Comparison of ENCODE assay signal across 8 cellular contexts in the genomic region with DNA sequence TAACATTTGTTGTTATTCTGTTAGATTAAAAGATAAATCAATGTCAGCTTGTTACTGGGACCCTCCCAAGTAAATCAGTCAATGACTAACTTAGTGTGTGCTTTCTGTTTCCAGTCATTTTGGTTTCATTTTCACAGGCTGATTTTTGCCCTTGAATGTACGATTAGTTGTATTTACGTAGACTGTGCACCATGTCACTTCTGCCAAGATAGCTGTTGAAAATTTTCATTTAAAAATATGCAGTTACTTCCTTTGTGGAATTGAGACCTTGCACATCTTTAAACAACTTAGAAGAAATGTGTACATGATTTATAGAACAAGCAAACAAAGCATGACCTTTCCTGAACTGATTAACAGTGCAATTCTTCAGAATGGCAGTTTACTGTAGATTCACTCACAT.
DNase-seq lines count a peak whose midpoint lies in the region; ATAC-seq and FAIRE-seq lines count a peak whose summit lies in the region.

No MANE protein-coding gene starts in this region.

- ATAC-seq in GM18498 (IDR thresholded peaks at IDR 0.05; ENCODE audit: unreplicated experiment): peak; percentile 88
- ATAC-seq in HG02571 (IDR thresholded peaks at IDR 0.05; ENCODE audit: unreplicated experiment): peak; percentile 64
- ATAC-seq in HG03025 (IDR thresholded peaks at IDR 0.05; ENCODE audit: low FRiP score, unreplicated experiment): no peak

- H3K9me3 Mint-ChIP-seq in activated T-helper 2 cell treated with anti-CD3 and anti-CD28 coated beads, Interferon-gamma antibody, Interleukin-2, Interleukin-4, amounts not matched to agents 10 μg/mL and 5 μg/mL and 100 μg/mL, durations not matched to agents 14 hours and 24 hours and 36 hours: no peaks in the 10 kb centered on the region

- no peak overlapping the region for H3K4me3 Mint-ChIP-seq in activated T-helper 2 cell treated with anti-CD3 and anti-CD28 coated beads, Interferon-gamma antibody, Interleukin-2, Interleukin-4, amounts not matched to agents 10 μg/mL and 5 μg/mL and 100 μg/mL, durations not matched to agents 14 hours and 24 hours and 36 hours (ENCODE audit: low read depth)

- H3K27ac ChIP-seq in substantia nigra (ENCODE audit: low read depth, low read length, poor library complexity, severe bottlenecking): no peak overlapping the region

- DNase-seq in RCC 7860 (ENCODE audit: low spot score) (peak; percentile 13), lung microvascular endothelial cell (ENCODE audit: low read depth in 2 of 2) (peak; percentile 70 to 86), substantia nigra (lab: John Stamatoyannopoulos, UW) (no peak)
- no peak for DNase-seq in activated T-helper 2 cell treated with anti-CD3 and anti-CD28 coated beads, Interferon-gamma antibody, Interleukin-2, Interleukin-4, amounts not matched to agents 10 μg/mL and 5 μg/mL and 100 μg/mL, durations not matched to agents 14 hours and 24 hours and 36 hours (ENCODE audit: low spot score)
- DNase-seq in activated CD4-positive, alpha-beta T cell treated with anti-CD3 and anti-CD28 coated beads, Interleukin-2, amount 50 U/mL, for 48 hours: no peak

- FAIRE-seq in RCC 7860 (lab: Jason Lieb, UNC): no peak

- H3K27ac Mint-ChIP-seq in activated T-helper 2 cell treated with anti-CD3 and anti-CD28 coated beads, Interferon-gamma antibody, Interleukin-2, Interleukin-4, amounts not matched to agents 10 μg/mL and 5 μg/mL and 100 μg/mL, durations not matched to agents 14 hours and 24 hours and 36 hours: no peak overlapping the region

- H3K4me1 Mint-ChIP-seq in activated T-helper 2 cell treated with anti-CD3 and anti-CD28 coated beads, Interferon-gamma antibody, Interleukin-2, Interleukin-4, amounts not matched to agents 10 μg/mL and 5 μg/mL and 100 μg/mL, durations not matched to agents 14 hours and 24 hours and 36 hours (ENCODE audit: low read depth): no peaks in the 10 kb centered on the region

- no peaks in the 10 kb centered on the region for H3K36me3 Mint-ChIP-seq in activated T-helper 2 cell treated with anti-CD3 and anti-CD28 coated beads, Interferon-gamma antibody, Interleukin-2, Interleukin-4, amounts not matched to agents 10 μg/mL and 5 μg/mL and 100 μg/mL, durations not matched to agents 14 hours and 24 hours and 36 hours (ENCODE audit: low read depth)

- no peaks in the 10 kb centered on the region for H3K27me3 Mint-ChIP-seq in activated T-helper 2 cell treated with anti-CD3 and anti-CD28 coated beads, Interferon-gamma antibody, Interleukin-2, Interleukin-4, amounts not matched to agents 10 μg/mL and 5 μg/mL and 100 μg/mL, durations not matched to agents 14 hours and 24 hours and 36 hours (ENCODE audit: low read depth)

- intact Hi-C loops in activated T-helper 2 cell treated with anti-CD3 and anti-CD28 coated beads, Interferon-gamma antibody, Interleukin-2, Interleukin-4, amounts not matched to agents 10 μg/mL and 5 μg/mL and 100 μg/mL, durations not matched to agents 14 hours and 24 hours and 36 hours (cut with micrococcal nuclease): no loop called here

Comparison
In these comparisons a context has a peak if more than half of its experiments do, and no peak if none do; other contexts are left out.
1. DNase-seq: peak in RCC 7860 (single experiment) and lung microvascular endothelial cell (2 of 2); none in activated T-helper 2 cell treated with anti-CD3 and anti-CD28 coated beads, Interferon-gamma antibody, Interleukin-2, Interleukin-4, amounts not matched to agents 10 μg/mL and 5 μg/mL and 100 μg/mL, durations not matched to agents 14 hours and 24 hours and 36 hours (single experiment), substantia nigra (0 of 49) and activated CD4-positive, alpha-beta T cell treated with anti-CD3 and anti-CD28 coated beads, Interleukin-2, amount 50 U/mL, for 48 hours (0 of 2).